ENCODE assay signal across 9 cellular contexts in genomic region chr1:102100666-102101065, GRCh38.
"Had no signal": no experiment of that assay in that cellular context is flagged by ENCODE, and none has a peak within 500 bp of the region (broad histone marks: within the 10 kb centered on the region; RNA-seq: fewer than 3 reads in every experiment).

No MANE protein-coding gene starts in this region.

- H3K27me3 Mint-ChIP-seq: IgD-negative memory B cell had no signal

- DNase-seq: GM23248, H9, HFFc6, KBM-7 had no signal

- H2AFZ ChIP-seq: GM23248 had no signal

- H3K4me1 Mint-ChIP-seq: IgD-negative memory B cell had no signal

- ATAC-seq: HCT116, HepG2 had no signal

- H3K36me3 Mint-ChIP-seq: IgD-negative memory B cell had no signal

- H3K4me3 Mint-ChIP-seq: H9, HFFc6, IgD-negative memory B cell had no signal

- H3K9me3 Mint-ChIP-seq: IgD-negative memory B cell had no signal

- H3K4me3 ChIP-seq: GM23248 had no signal

- H3K27ac ChIP-seq: GM23248, HL-60, KMS-11 had no signal

- H3K4me2 ChIP-seq: KMS-11 had no signal

- H3K27ac Mint-ChIP-seq: HFFc6, IgD-negative memory B cell had no signal
